In genomic region chr9:121809356-121810050, GRCh38 we compare ENCODE assay signal across 22 cellular contexts.
"Had no signal": no experiment of that assay in that cellular context is flagged by ENCODE, and none has a peak within 500 bp of the region (broad histone marks: within the 10 kb centered on the region; RNA-seq: fewer than 3 reads in every experiment).

No MANE protein-coding gene starts in this region.

- ATAC-seq: HepG2 had no signal

- DNase-seq: IMR-90, Karpas-422, KG1, MG63, NCI-H1092, NCI-H1105 treated with DMSO at 0.1 percent for 48 hours, NCI-H1417 treated with DMSO at 0.1 percent for 48 hours, NCI-H146, NCI-H1694 treated with DMSO at 0.1 percent for 48 hours, NCI-H2029, NCI-H2081 treated with DMSO at 0.1 percent for 48 hours, NCI-H2171, NCI-H226, NCI-H446, NCI-H510A, NCI-H524 treated with DMSO at 0.1 percent for 48 hours, NCI-H69, NCI-H774, RPMI8226, SHP77, SK-N-SH had no signal

- H3K4me2 ChIP-seq: SK-N-SH had no signal

- H3K27me3 ChIP-seq: MG63 had no signal

- H3K36me3 ChIP-seq: MG63 had no signal

- H3K4me3 ChIP-seq: MG63 had no signal
